1 cellular context compared by ENCODE assay signal in genomic region chr10:112562803-112563663, GRCh38.
A peak's percentile ranks its signal among the peaks of the same experiment; 100 is the strongest.
TF ChIP-seq lines count a peak whose summit lies in the region.

No MANE protein-coding gene starts in this region.

TF ChIP-seq in HepG2, 621 proteins besides CTCF, POLR2A, EP300 and RAD21 (continued from another document and continues in another):
- no peak; the same call in 1 of the 2 replicates for TF ChIP-seq PRDM10 (CRISPR knock-in tag; IDR thresholded peaks at IDR 0.05; ENCODE audit: low read depth)
- no peak for TF ChIP-seq SNAPC2 (CRISPR knock-in tag; IDR thresholded peaks at IDR 0.05)
- TF ChIP-seq KMT2B (CRISPR knock-in tag; IDR thresholded peaks at IDR 0.05): peak; percentile 64; the same call in 1 of the 2 replicates
- no peak for TF ChIP-seq KDM5A (IDR thresholded peaks at IDR 0.05; ENCODE audit: borderline replicate concordance, low read length)
- no peak for TF ChIP-seq ZNF577 (CRISPR knock-in tag; IDR thresholded peaks at IDR 0.05; ENCODE audit: borderline replicate concordance, low read depth)
- TF ChIP-seq NR3C1 (CRISPR knock-in tag; IDR thresholded peaks at IDR 0.05): no peak
- no peak for TF ChIP-seq ZSCAN25 (CRISPR knock-in tag; IDR thresholded peaks at IDR 0.05)
- peak; percentile 69 for TF ChIP-seq TEAD3 (CRISPR knock-in tag; optimal IDR thresholded peaks at IDR 0.05; ENCODE audit: borderline replicate concordance)
- no peak for TF ChIP-seq ZNF343 (CRISPR knock-in tag; IDR thresholded peaks at IDR 0.05)
- TF ChIP-seq ZNF710 (CRISPR knock-in tag; IDR thresholded peaks at IDR 0.05; ENCODE audit: borderline replicate concordance): no peak
- no peak for TF ChIP-seq ZNF253 (CRISPR knock-in tag; IDR thresholded peaks at IDR 0.05; ENCODE audit: borderline replicate concordance)
- peak; percentile 63; the same call in 1 of the 2 replicates for TF ChIP-seq MEIS2 (CRISPR knock-in tag; IDR thresholded peaks at IDR 0.05)
- no peak for TF ChIP-seq ZBTB1 (CRISPR knock-in tag; IDR thresholded peaks at IDR 0.05; ENCODE audit: borderline replicate concordance)
- TF ChIP-seq FOXA1 (IDR thresholded peaks at IDR 0.05): peak; percentile 92
- peak; percentile 96 for TF ChIP-seq FOXA1 (CRISPR knock-in tag; IDR thresholded peaks at IDR 0.05)
- TF ChIP-seq NONO (IDR thresholded peaks at IDR 0.05): no peak
- peak; percentile 55; the same call in 1 of the 2 replicates for TF ChIP-seq NONO (CRISPR knock-in tag; conservative IDR thresholded peaks at IDR 0.05)
- TF ChIP-seq POLR2G (IDR thresholded peaks at IDR 0.05; ENCODE audit: low read depth, low read length): no peak
- TF ChIP-seq ZMYM3 (CRISPR knock-in tag; IDR thresholded peaks at IDR 0.05): peak; percentile 17; the same call in 1 of the 2 replicates
- TF ChIP-seq E2F5 (CRISPR knock-in tag; conservative IDR thresholded peaks at IDR 0.05): no peak
- no peak for TF ChIP-seq ELF1 (CRISPR knock-in tag; IDR thresholded peaks at IDR 0.05)
- TF ChIP-seq RFXAP (CRISPR knock-in tag; IDR thresholded peaks at IDR 0.05; ENCODE audit: borderline replicate concordance): no peak
- TF ChIP-seq ZNF619 (CRISPR knock-in tag; IDR thresholded peaks at IDR 0.05): no peak
- TF ChIP-seq RBM22 (optimal IDR thresholded peaks at IDR 0.05; ENCODE audit: low read length): no peak
- peak; percentile 90 for TF ChIP-seq SIX4 (CRISPR knock-in tag; IDR thresholded peaks at IDR 0.05)
- peak; percentile 12; the same call in 1 of the 2 replicates for TF ChIP-seq HOXA3 (CRISPR knock-in tag; IDR thresholded peaks at IDR 0.05)
- peak; percentile 99 for TF ChIP-seq TBX3 (IDR thresholded peaks at IDR 0.05; ENCODE audit: borderline replicate concordance)
- TF ChIP-seq TFDP2 (CRISPR knock-in tag; IDR thresholded peaks at IDR 0.05): no peak
- TF ChIP-seq TFDP1 (CRISPR knock-in tag; IDR thresholded peaks at IDR 0.05; ENCODE audit: borderline replicate concordance): 0 out of 2 replicates have a peak, but pooled peaks have one; percentile 15
- no peak for TF ChIP-seq ZNF446 (CRISPR knock-in tag; IDR thresholded peaks at IDR 0.05)
- TF ChIP-seq ZMYM2 (CRISPR knock-in tag; IDR thresholded peaks at IDR 0.05): no peak
- TF ChIP-seq MTF2 (CRISPR knock-in tag; IDR thresholded peaks at IDR 0.05; ENCODE audit: borderline replicate concordance): no peak
- TF ChIP-seq ZNF501 (CRISPR knock-in tag; IDR thresholded peaks at IDR 0.05): no peak
- no peak for TF ChIP-seq SNRNP70 (IDR thresholded peaks at IDR 0.05; ENCODE audit: low read depth, low read length)
- TF ChIP-seq ZNF543 (CRISPR knock-in tag; IDR thresholded peaks at IDR 0.05): no peak
- TF ChIP-seq USF2 (IDR thresholded peaks at IDR 0.05; ENCODE audit: low read depth, low read length): no peak
- TF ChIP-seq USF2 (CRISPR knock-in tag; IDR thresholded peaks at IDR 0.05; ENCODE audit: borderline replicate concordance): no peak
- TF ChIP-seq ZFP91 (CRISPR knock-in tag; IDR thresholded peaks at IDR 0.05; ENCODE audit: borderline replicate concordance): no peak
- no peak for TF ChIP-seq KLF12 (CRISPR knock-in tag; IDR thresholded peaks at IDR 0.05; ENCODE audit: borderline replicate concordance)
- TF ChIP-seq SIN3A (IDR thresholded peaks at IDR 0.05; ENCODE audit: borderline replicate concordance, low read depth, low read length): no peak
- no peak for TF ChIP-seq MAFF (IDR thresholded peaks at IDR 0.05; ENCODE audit: low read depth, low read length)
- no peak for TF ChIP-seq HCFC1 (IDR thresholded peaks at IDR 0.05; ENCODE audit: low read depth, low read length)
- TF ChIP-seq ZNF790 (CRISPR knock-in tag; IDR thresholded peaks at IDR 0.05; ENCODE audit: borderline replicate concordance): no peak
- no peak for TF ChIP-seq ZIK1 (CRISPR knock-in tag; IDR thresholded peaks at IDR 0.05; ENCODE audit: borderline replicate concordance, low read depth)
- no peak for TF ChIP-seq ZNF326 (CRISPR knock-in tag; IDR thresholded peaks at IDR 0.05; ENCODE audit: borderline replicate concordance)
- no peak for TF ChIP-seq ZFP36 (IDR thresholded peaks at IDR 0.05; ENCODE audit: borderline replicate concordance, low read depth, low read length, partially characterized antibody)
- TF ChIP-seq CENPX (CRISPR knock-in tag; IDR thresholded peaks at IDR 0.05): no peak
- no peak; the same call in 1 of the 2 replicates for TF ChIP-seq ZMYM4 (CRISPR knock-in tag; IDR thresholded peaks at IDR 0.05)
- TF ChIP-seq REPIN1 (CRISPR knock-in tag; IDR thresholded peaks at IDR 0.05; ENCODE audit: borderline replicate concordance, low read depth): 0 out of 2 replicates have a peak, but pooled peaks have one; percentile 24
- TF ChIP-seq MZF1 (CRISPR knock-in tag; IDR thresholded peaks at IDR 0.05; ENCODE audit: borderline replicate concordance): no peak
- no peak for TF ChIP-seq GTF3A (CRISPR knock-in tag; conservative IDR thresholded peaks at IDR 0.05)
- TF ChIP-seq PPARG (CRISPR knock-in tag; conservative IDR thresholded peaks at IDR 0.05): peak; percentile 95
- TF ChIP-seq RAD51 (IDR thresholded peaks at IDR 0.05; ENCODE audit: borderline replicate concordance): no peak
- TF ChIP-seq ZNF766 (CRISPR knock-in tag; IDR thresholded peaks at IDR 0.05; ENCODE audit: borderline replicate concordance): no peak
- no peak for TF ChIP-seq HDAC1 (CRISPR knock-in tag; IDR thresholded peaks at IDR 0.05)
- TF ChIP-seq CENPBD1 (CRISPR knock-in tag; IDR thresholded peaks at IDR 0.05; ENCODE audit: borderline replicate concordance, low read depth): no peak
- TF ChIP-seq PRDM4 (CRISPR knock-in tag; IDR thresholded peaks at IDR 0.05; ENCODE audit: borderline replicate concordance): no peak
- TF ChIP-seq ZFYVE20 (CRISPR knock-in tag; IDR thresholded peaks at IDR 0.05; ENCODE audit: borderline replicate concordance, low read depth): no peak
